Comparison of ENCODE assay signal across 21 cellular contexts in the genomic region with DNA sequence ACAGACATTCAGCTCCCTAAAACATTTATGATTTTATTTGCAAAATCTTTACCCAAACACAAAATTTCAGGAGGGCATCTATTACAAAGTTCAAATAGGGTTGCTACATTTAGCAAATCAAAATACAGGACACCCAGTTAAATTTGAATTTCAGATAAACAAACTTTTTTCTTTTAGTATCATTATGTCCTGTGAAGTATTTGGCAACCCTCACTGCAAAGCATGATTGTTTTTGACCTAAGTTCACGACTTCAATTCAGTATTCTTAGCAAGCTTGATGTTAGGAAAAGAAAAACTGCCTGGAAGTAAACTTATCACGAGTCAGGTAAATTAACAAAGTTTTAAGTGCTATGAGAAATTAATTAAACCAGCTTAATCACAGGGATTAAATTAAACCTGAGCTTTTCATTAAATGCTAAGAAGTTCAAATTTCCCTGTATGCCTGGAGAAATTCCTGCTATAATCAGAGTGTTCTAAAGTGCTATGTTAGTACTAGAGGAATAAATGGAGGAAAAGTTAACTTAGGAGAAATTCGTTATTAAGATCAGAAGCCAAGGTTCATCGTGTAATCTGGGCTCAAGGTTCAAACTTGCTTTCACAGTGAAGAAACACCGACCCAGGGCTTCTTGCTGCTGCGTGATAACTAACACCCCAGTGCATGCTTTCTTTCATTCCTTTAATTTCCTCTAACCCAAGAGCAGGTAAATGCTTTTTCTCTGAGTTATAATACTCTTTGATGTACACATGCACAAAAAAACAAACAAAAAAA.
A peak's percentile ranks its signal among the peaks of the same experiment; 100 is the strongest.
DNase-seq lines count a peak whose midpoint lies in the region; ATAC-seq, FAIRE-seq and TF ChIP-seq lines count a peak whose summit lies in the region.
"Had no signal": no experiment of that assay in that cellular context is flagged by ENCODE, and none has a peak within 500 bp of the region (broad histone marks: within the 10 kb centered on the region; RNA-seq: fewer than 3 reads in every experiment).

No MANE protein-coding gene starts in this region.

- ATAC-seq in left lobe of liver (peak; percentile 88), sciatic nerve (peak; percentile 43), GM19467 (IDR thresholded peaks at IDR 0.05; ENCODE audit: unreplicated experiment) (no peak)
- ATAC-seq: HCT116 had no signal

- H3K9me3 ChIP-seq in adipocyte (ENCODE audit: control insufficient read depth, low read length), result no peaks in the 10 kb centered on the region
- H3K9me3 ChIP-seq: Caco-2 had no signal

- no peak for TF ChIP-seq POLR2A in GM12892 (IDR thresholded peaks at IDR 0.05; ENCODE audit: low read depth, low read length)

- DNase-seq in adipocyte (ENCODE audit: low read depth) (no peak), iris pigment epithelial cell (ENCODE audit: low read depth) (peak; percentile 25), left lobe of liver (ENCODE audit: low spot score) (peak; percentile 51), sciatic nerve (ENCODE audit: low spot score) (no peak), GM12892 (ENCODE audit: insufficient read length) (no peak), COLO829 (ENCODE audit: low spot score) (no peak), NCI-H510A treated with DMSO at 0.1 percent for 48 hours (lab: John Stamatoyannopoulos, UW) (no peak)
- DNase-seq: 8988T; Caco-2; CD8-positive, alpha-beta memory T cell; GOT3; H7; HFFc6 had no signal

- no peak for FAIRE-seq in GM12892 (lab: Jason Lieb, UNC)
- FAIRE-seq: D721Med, G401.6, GM12891, GM18507, HTR-8/SVneo had no signal

- intact Hi-C loops in sciatic nerve (cut with DNase I), result no loop called here

- H3K36me3 ChIP-seq in adipocyte (ENCODE audit: control insufficient read depth, insufficient read depth, low read length, severe bottlenecking), result no peaks in the 10 kb centered on the region
- H3K36me3 ChIP-seq: BLaER1 treated with 17β-estradiol and CSF1 and Interleukin-3, amounts not matched to agents 10 nM and 100 nM had no signal

- H3K27me3 ChIP-seq in adipocyte (replicated peaks; ENCODE audit: control insufficient read depth, insufficient read depth, low read length), result no peaks in the 10 kb centered on the region
- H3K27me3 ChIP-seq: BLaER1 treated with 17β-estradiol and CSF1 and Interleukin-3, amounts not matched to agents 10 nM and 100 nM had no signal

- H3K9ac ChIP-seq in adipocyte (ENCODE audit: low read length), result peak overlapping the region; percentile 81
- H3K9ac ChIP-seq: BLaER1 treated with 17β-estradiol and CSF1 and Interleukin-3, amounts not matched to agents 10 nM and 100 nM had no signal

- peak overlapping the region; percentile 20 for H3K4me3 ChIP-seq in adipocyte (ENCODE audit: low read length)
- H3K4me3 ChIP-seq: BLaER1 treated with 17β-estradiol and CSF1 and Interleukin-3, amounts not matched to agents 10 nM and 100 nM had no signal

- H3K4me1 ChIP-seq in adipocyte (ENCODE audit: control insufficient read depth, insufficient read depth, low read length), result peaks cover 19% of the 10 kb centered on the region

Comparison
In these comparisons a context has a peak if more than half of its experiments do, and no peak if none do; other contexts are left out.
1. DNase-seq: peak in iris pigment epithelial cell (single experiment) and left lobe of liver (single experiment); none in adipocyte (single experiment), sciatic nerve (single experiment), GM12892 (single experiment), COLO829 (single experiment) and NCI-H510A treated with DMSO at 0.1 percent for 48 hours (single experiment).